In the genomic region with DNA sequence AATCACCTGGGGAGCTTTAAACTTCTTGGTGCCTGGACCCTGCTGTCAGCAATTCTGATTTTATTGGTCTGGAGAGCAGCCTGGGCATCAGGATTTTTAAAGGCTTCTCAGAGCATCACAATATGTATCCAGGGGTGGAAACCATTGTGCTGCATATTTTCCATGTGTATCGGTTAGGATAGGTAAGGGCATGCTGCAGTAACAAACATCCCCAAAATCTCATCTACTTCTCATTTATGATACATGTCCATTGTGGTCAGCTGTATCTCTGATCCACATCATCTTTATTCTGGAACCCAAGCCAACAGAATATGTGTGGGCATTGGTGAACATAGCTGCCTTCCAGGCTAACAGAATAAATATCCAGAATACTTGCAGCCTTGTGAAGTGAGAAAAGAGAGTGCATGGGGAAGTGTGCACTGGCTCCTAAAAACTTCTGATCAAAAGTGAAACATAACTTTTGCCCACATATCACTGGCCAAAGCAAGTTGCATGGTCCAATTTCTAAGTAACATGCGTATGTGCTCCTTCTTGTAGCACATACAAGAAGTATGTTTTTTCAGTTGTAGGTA, we compare ENCODE assay signal across 21 cellular contexts.
"Had no signal": no experiment of that assay in that cellular context is flagged by ENCODE, and none has a peak within 500 bp of the region (broad histone marks: within the 10 kb centered on the region; RNA-seq: fewer than 3 reads in every experiment).

No MANE protein-coding gene starts in this region.

- H3K4me2 ChIP-seq: SK-N-SH had no signal

- H3K4me3 ChIP-seq: MG63 had no signal

- DNase-seq: Karpas-422, KG1, MG63, NCI-H1092, NCI-H1105 treated with DMSO at 0.1 percent for 48 hours, NCI-H1436, NCI-H187, NCI-H2029, NCI-H2081 treated with DMSO at 0.1 percent for 48 hours, NCI-H2171, NCI-H226, NCI-H446, NCI-H510A, NCI-H524 treated with DMSO at 0.1 percent for 48 hours, NCI-H69, NCI-H774, RPMI8226, SHP77, SK-N-SH, T-helper 1 cell had no signal

- H3K9ac ChIP-seq: SK-N-SH had no signal

- H3K27me3 ChIP-seq: MG63 had no signal

- H3K9me2 ChIP-seq: SK-N-SH had no signal

- FAIRE-seq: RCC 7860 had no signal

- H3K9me3 ChIP-seq: SK-N-SH had no signal
